Comparison of ENCODE assay signal across 9 cellular contexts in the genomic region with DNA sequence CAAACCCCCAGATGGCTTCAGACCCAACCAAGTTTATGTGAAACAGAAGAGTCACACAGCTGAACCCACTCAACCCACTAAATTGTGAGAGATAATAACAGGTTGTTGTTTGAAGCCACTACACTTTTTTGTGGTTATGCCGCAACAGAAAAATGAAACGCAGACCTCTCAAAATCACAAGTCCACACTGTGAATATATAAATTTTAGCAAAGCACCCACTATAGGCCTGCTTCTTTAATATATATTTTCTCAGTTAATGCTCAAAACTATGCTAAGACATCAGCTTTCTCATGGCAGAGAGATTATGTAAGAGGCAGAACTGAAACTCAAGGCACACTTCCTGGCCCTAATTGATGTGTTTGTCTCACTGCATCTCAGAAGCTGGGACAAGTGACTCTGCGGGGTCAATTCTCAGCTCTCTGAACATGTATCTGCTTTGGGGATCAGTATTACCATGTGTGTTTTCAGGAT. TPM values are rescaled to one million over a fixed set of nuclear protein-coding genes. Genes with fewer than 3 reads are reported as not detected.
DNase-seq lines count a peak whose midpoint lies in the region; ATAC-seq and TF ChIP-seq lines count a peak whose summit lies in the region.
"Had no signal": no experiment of that assay in that cellular context is flagged by ENCODE, and none has a peak within 500 bp of the region (broad histone marks: within the 10 kb centered on the region; RNA-seq: fewer than 3 reads in every experiment).

No MANE protein-coding gene starts in this region.

- no peaks in the 10 kb centered on the region for H3K9me2 ChIP-seq in PC-3 (replicated peaks; ENCODE audit: low read length)

- no peaks in the 10 kb centered on the region for H4K20me1 ChIP-seq in PC-3 (ENCODE audit: low read length)

- H3F3A ChIP-seq in PC-3 (ENCODE audit: low read length, unreplicated experiment), result no peaks in the 10 kb centered on the region

- H3K27ac ChIP-seq in Peyer's patch (peak overlapping the region; percentile 42 to 76 (median 60)), uterus (no peak overlapping the region), PC-3 (ENCODE audit: low read length) (no peak overlapping the region)

- peaks cover 0 to 3% of the 10 kb centered on the region in 2 donors for H3K36me3 Mint-ChIP-seq in activated T-cell treated with anti-CD3 and anti-CD28 coated beads, Interleukin-2, amount 50 U/mL, for 72 hours (ENCODE audit: insufficient read depth in 2 of 2)

- H3K4me3 Mint-ChIP-seq in activated T-cell treated with anti-CD3 and anti-CD28 coated beads, Interleukin-2, amount 50 U/mL, for 72 hours, result peak overlapping the region; percentile 6 to 92

- no peak overlapping the region for H3K4me2 ChIP-seq in PC-3 (ENCODE audit: low read length)

- H3K9me3 Mint-ChIP-seq in activated T-cell treated with anti-CD3 and anti-CD28 coated beads, Interleukin-2, amount 50 U/mL, for 72 hours, result no peaks in the 10 kb centered on the region

- no peaks in the 10 kb centered on the region for H3K27me3 Mint-ChIP-seq in activated T-cell treated with anti-CD3 and anti-CD28 coated beads, Interleukin-2, amount 50 U/mL, for 72 hours (ENCODE audit: low read depth)

- intact Hi-C loops in uterus (cut with DNase I; ENCODE audit: low total_unique reads), result no loop called here
- intact Hi-C loops in PC-3 (cut with micrococcal nuclease), result no loop called here

- TF ChIP-seq CTCF in Peyer's patch (IDR thresholded peaks at IDR 0.05), result no peak
- TF ChIP-seq CTCF in uterus (IDR thresholded peaks at IDR 0.05), result no peak
- no peak for TF ChIP-seq CTCF in PC-3 (conservative IDR thresholded peaks at IDR 0.05; ENCODE audit: low read depth, low read length)

- no peak for DNase-seq in activated T-cell treated with anti-CD3 and anti-CD28 coated beads, Interleukin-2, amount 50 U/mL, for 72 hours
- no peak for DNase-seq in activated T-cell treated with anti-CD3 and anti-CD28 coated beads, Interleukin-2, amount 50 U/mL, for 1 hour
- DNase-seq in Peyer's patch, result peak in 1 of 3 donors; percentile 64
- DNase-seq in superior temporal gyrus (ENCODE audit: extremely low spot score), result peak; percentile 39
- DNase-seq in C1 segment of cervical spinal cord (lab: John Stamatoyannopoulos, UW), result no peak
- DNase-seq in uterus, result no peak
- DNase-seq in PC-3, result no peak
- DNase-seq: occipital lobe had no signal

- H3K9me3 ChIP-seq in Peyer's patch (no peaks in the 10 kb centered on the region), uterus (no peaks in the 10 kb centered on the region), PC-3 (ENCODE audit: low read length) (no peaks in the 10 kb centered on the region)

- peaks cover 63% of the 10 kb centered on the region for H3K4me1 Mint-ChIP-seq in activated T-cell treated with anti-CD3 and anti-CD28 coated beads, Interleukin-2, amount 50 U/mL, for 72 hours (ENCODE audit: low read depth)

- POLR2A ChIA-PET in PC-3 (lab: Charles Lee; ENCODE audit: unreplicated experiment), result no interaction called here

- no peak overlapping the region for H3K9ac ChIP-seq in PC-3 (ENCODE audit: low read length)

- peaks cover 0 to 48% (median 29%) of the 10 kb centered on the region in 4 donors for H3K4me1 ChIP-seq in Peyer's patch
- H3K4me1 ChIP-seq in uterus, result no peaks in the 10 kb centered on the region
- no peaks in the 10 kb centered on the region for H3K4me1 ChIP-seq in PC-3 (ENCODE audit: insufficient read depth, low read length)

- no peak overlapping the region for H3K4me3 ChIP-seq in Peyer's patch
- H3K4me3 ChIP-seq in uterus, result no peak overlapping the region
- H3K4me3 ChIP-seq in PC-3 (ENCODE audit: low read length), result no peak overlapping the region

- no peaks in the 10 kb centered on the region for H3K79me2 ChIP-seq in PC-3 (ENCODE audit: low read length)

- no TSS peak for BruUV-seq in PC-3 (replicated peaks; lab: Mats Ljungman, UMichigan)

- H3K27me3 ChIP-seq in Peyer's patch (no peaks in the 10 kb centered on the region), uterus (no peaks in the 10 kb centered on the region), PC-3 (ENCODE audit: low read length) (no peaks in the 10 kb centered on the region)

- CTCF ChIA-PET in PC-3 (lab: Charles Lee), result no interaction called here

- ATAC-seq in activated T-cell treated with anti-CD3 and anti-CD28 coated beads, Interleukin-2, amount 50 U/mL, for 72 hours (replicated peaks in 1 of 2), result peak; percentile 56 to 70
- ATAC-seq in HG02885 (IDR thresholded peaks at IDR 0.05; ENCODE audit: poor library complexity, unreplicated experiment), result peak; percentile 55
- ATAC-seq in PC-3, result no peak

- H2AFZ ChIP-seq in PC-3 (ENCODE audit: low read length), result no peak overlapping the region

- H3K36me3 ChIP-seq in Peyer's patch (no peaks in the 10 kb centered on the region), uterus (no peaks in the 10 kb centered on the region), PC-3 (ENCODE audit: low read depth, low read length) (no peaks in the 10 kb centered on the region)

- TF ChIP-seq POLR2A in Peyer's patch (IDR thresholded peaks at IDR 0.05) (no peak), uterus (IDR thresholded peaks at IDR 0.05) (no peak)

- H3K27ac Mint-ChIP-seq in activated T-cell treated with anti-CD3 and anti-CD28 coated beads, Interleukin-2, amount 50 U/mL, for 72 hours, result peak overlapping the region; percentile 82

RNA-seq across cellular contexts. Expression of gene MAP3K5, which starts 27.7 kb away (rescaled TPM):
- 10 to 100 TPM; 12.8 to 18.5 TPM for total RNA-seq in activated T-cell treated with anti-CD3 and anti-CD28 coated beads, Interleukin-2, amount 50 U/mL, for 72 hours
- total RNA-seq in Peyer's patch (10 to 100 TPM; 14.2 to 46.2 (median 23.2) TPM), uterus (10 to 100 TPM in 2 of 4 donors, 1 to 10 TPM in 2; 9.5 to 67.1 (median 15.4) TPM), PC-3 (2014; rRNA removed) (4.3 and 5.0 TPM in 2 replicates)

RNA-seq across cellular contexts. Expression of gene PEX7, which starts 57.8 kb away (rescaled TPM):
- 1 to 10 TPM; 3.8 to 4.9 TPM for total RNA-seq in activated T-cell treated with anti-CD3 and anti-CD28 coated beads, Interleukin-2, amount 50 U/mL, for 72 hours
- total RNA-seq in Peyer's patch, result 1 to 10 TPM; 3.0 to 7.1 (median 6.3) TPM
- total RNA-seq in uterus, result 10 to 100 TPM in 2 of 4 donors, 1 to 10 TPM in 1, not detected in 1; 9.0 to 21.5 (median 11.7) TPM
- total RNA-seq in PC-3 (2014; rRNA removed), result 6.6 and 9.9 TPM in 2 replicates

Comparison
In these comparisons a context has a peak if more than half of its experiments do, and no peak if none do; other contexts are left out.
1. H3K27ac ChIP-seq: peak in Peyer's patch (4 of 4); none in uterus (0 of 2) and PC-3 (single experiment).